In the genomic region with DNA sequence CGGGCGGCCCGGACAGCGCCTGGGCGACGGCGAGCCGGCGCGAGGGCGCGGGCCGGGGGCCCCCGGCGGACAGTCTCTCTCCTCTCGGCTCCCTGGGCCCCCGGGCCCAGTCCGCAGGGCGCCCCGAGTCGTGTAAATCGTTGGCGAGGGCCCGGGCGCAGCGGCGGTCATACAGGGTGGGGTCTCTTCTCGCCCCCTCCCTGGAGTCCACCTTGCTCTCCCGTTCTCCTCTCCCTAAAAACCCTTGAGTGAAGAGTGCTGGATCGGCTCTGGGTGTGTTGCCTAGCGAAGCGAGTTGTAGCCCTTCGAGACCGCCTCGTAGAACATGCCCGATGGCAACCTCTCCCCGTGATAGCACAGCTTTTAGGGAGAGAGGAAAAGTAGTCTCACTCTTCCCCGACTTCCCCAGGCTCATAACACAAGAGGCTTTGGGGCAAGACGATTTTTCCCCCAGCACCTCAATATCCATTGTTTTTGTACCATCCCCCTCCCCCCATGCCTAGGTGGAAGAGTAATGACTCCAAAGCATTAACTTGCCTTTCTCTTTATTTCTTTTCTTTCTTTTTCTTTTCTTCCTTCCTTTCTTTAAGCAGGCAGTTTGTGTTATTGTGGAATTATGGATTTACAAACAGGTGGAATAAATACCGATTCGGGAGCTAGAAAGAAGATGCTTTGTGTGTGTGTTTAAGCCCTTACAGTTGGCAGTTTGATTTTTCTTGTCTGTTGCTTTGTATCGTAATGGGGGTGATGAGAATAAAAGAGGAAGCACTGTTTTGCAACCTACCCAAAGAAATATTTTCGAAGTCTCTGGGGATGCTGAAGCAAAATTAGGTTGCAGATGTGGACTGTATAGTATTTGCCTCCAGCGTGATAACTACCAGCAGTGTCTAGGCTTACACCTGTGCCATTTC, we compare ENCODE assay signal across 8 cellular contexts. TPM values are rescaled to one million over a fixed set of nuclear protein-coding genes. Genes with fewer than 3 reads are reported as not detected.
A peak's percentile ranks its signal among the peaks of the same experiment; 100 is the strongest.
DNase-seq lines count a peak whose midpoint lies in the region; ATAC-seq and TF ChIP-seq lines count a peak whose summit lies in the region.

No MANE protein-coding gene starts in this region.

- peak overlapping the region; percentile 93 for H3K27ac Mint-ChIP-seq in chondrocyte (ENCODE audit: unreplicated experiment)

- H3K4me3 Mint-ChIP-seq in chondrocyte (ENCODE audit: unreplicated experiment): peak overlapping the region; percentile 91

- no peak for TF ChIP-seq CTCF in chondrocyte (IDR thresholded peaks at IDR 0.05)

- DNase-seq in NCI-H1436 (lab: John Stamatoyannopoulos, UW) (peak; percentile 31), NCI-H1436 treated with DMSO at 0.1 percent for 48 hours (lab: John Stamatoyannopoulos, UW) (no peak), KG1 (lab: John Stamatoyannopoulos, UW) (peak; percentile 49), SW 1271 (lab: John Stamatoyannopoulos, UW) (peak; percentile 8 to 25), chondrocyte (ENCODE audit: low spot score) (peak; percentile 68), left colon (peak; percentile 36 to 55)
- DNase-seq in stimulated activated CD8-positive, alpha-beta memory T cell treated with anti-CD3 and anti-CD28 coated beads, Interleukin-4, amount 100 ng/mL, for 48 hours: peak; percentile 39

- intact Hi-C loops in left colon (cut with DNase I, micrococcal nuclease): no loop called here

- H3K4me1 Mint-ChIP-seq in chondrocyte (ENCODE audit: low read depth): peaks cover 61% of the 10 kb centered on the region

- no peaks in the 10 kb centered on the region for H3K27me3 Mint-ChIP-seq in chondrocyte (ENCODE audit: low read depth)

- H3K9me3 Mint-ChIP-seq in chondrocyte (ENCODE audit: low read depth): no peaks in the 10 kb centered on the region

- ATAC-seq in GM21825 (IDR thresholded peaks at IDR 0.05; ENCODE audit: unreplicated experiment) (peak; percentile 24), left colon (no peak)

- no peaks in the 10 kb centered on the region for H3K36me3 Mint-ChIP-seq in chondrocyte (ENCODE audit: low read depth)

RNA-seq across cellular contexts. Expression of a gene that starts 0.8 kb away (rescaled TPM):
- total RNA-seq in chondrocyte: 64.4 to 73.3 TPM (median 65.9 TPM) in 3 replicates
- total RNA-seq in left colon: 10 to 100 TPM; 66.8 to 79.2 TPM

RNA-seq across cellular contexts. Expression of a gene that starts 1.2 kb away (rescaled TPM):
- total RNA-seq in chondrocyte (22.2 to 26.4 TPM (median 25.0 TPM) in 3 replicates), left colon (10 to 100 TPM; 12.3 to 15.7 TPM)

RNA-seq across cellular contexts. Expression of a gene that starts 48.5 kb away (rescaled TPM):
- total RNA-seq in chondrocyte (73.7 to 100 TPM (median 80.3 TPM) in 3 replicates), left colon (100 to 1,000 TPM; 487 to 575 TPM)
